Comparison of ENCODE assay signal across 1 cellular context in genomic region chr15:92869977-92870644, GRCh38.
TF ChIP-seq lines count a peak whose summit lies in the region.

No MANE protein-coding gene starts in this region.

TF ChIP-seq in HEK293, 187 proteins besides CTCF, POLR2A, EP300 and RAD21 (continued from another document):
- TF ChIP-seq PATZ1 (tag by site-specific recombination; IDR thresholded peaks at IDR 0.05) = 0 out of 2 replicates have a peak, but pooled peaks have one; percentile 22
- no peak for TF ChIP-seq ZFP41 (tag by site-specific recombination; IDR thresholded peaks at IDR 0.05; ENCODE audit: borderline replicate concordance)
- no peak for TF ChIP-seq KLF17 (tag by site-specific recombination; IDR thresholded peaks at IDR 0.05)
